ENCODE assay signal across 20 cellular contexts in the genomic region with DNA sequence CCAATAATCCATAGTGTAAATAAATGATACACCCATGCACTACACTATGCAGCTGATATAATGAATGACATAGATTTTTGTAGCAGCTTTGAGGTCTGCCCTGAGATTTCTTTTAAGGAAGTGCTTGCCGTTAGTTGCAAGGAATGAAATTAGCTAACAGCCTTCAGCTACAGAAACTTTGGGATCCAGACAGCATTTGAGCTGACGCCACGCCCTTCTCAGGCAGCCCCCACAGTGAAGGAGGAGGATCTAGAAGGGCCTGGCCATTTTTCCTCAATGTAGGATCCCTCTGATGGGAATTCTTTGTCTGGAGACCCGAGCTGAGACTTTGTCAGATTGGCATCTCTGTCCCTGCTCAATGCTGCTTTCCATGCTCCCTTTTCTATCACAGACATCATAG. TPM values are rescaled to one million over a fixed set of nuclear protein-coding genes. Genes with fewer than 3 reads are reported as not detected.
DNase-seq lines count a peak whose midpoint lies in the region; ATAC-seq, FAIRE-seq and TF ChIP-seq lines count a peak whose summit lies in the region.
"Had no signal": no experiment of that assay in that cellular context is flagged by ENCODE, and none has a peak within 500 bp of the region (broad histone marks: within the 10 kb centered on the region; RNA-seq: fewer than 3 reads in every experiment).

No MANE protein-coding gene starts in this region.

- no peak overlapping the region for H3K4me3 Mint-ChIP-seq in Caco-2 (ENCODE audit: unreplicated experiment)
- H3K4me3 Mint-ChIP-seq: CD4-positive, CD25-positive, alpha-beta regulatory T cell had no signal

- no peaks in the 10 kb centered on the region for H3K79me2 ChIP-seq in HepG2 (ENCODE audit: insufficient read depth, low read length)
- no peaks in the 10 kb centered on the region for H3K79me2 ChIP-seq in K562 (ENCODE audit: control insufficient read depth, insufficient read depth, low read length)
- peaks cover 19% of the 10 kb centered on the region for H3K79me2 ChIP-seq in parathyroid adenoma

- no peak overlapping the region for H3K9ac ChIP-seq in HepG2 (ENCODE audit: insufficient read depth, low read depth, low read length)
- H3K9ac ChIP-seq in K562 (ENCODE audit: insufficient read depth in 1 of 2, low read depth in 2 of 2, low read length in 2 of 2) = no peak overlapping the region
- H3K9ac ChIP-seq in parathyroid adenoma = no peak overlapping the region
- H3K9ac ChIP-seq: SK-N-SH had no signal

- H3K9me1 ChIP-seq in K562 (ENCODE audit: control insufficient read depth, insufficient read depth, low read length) = no peaks in the 10 kb centered on the region

- H4K20me1 ChIP-seq in HepG2 (ENCODE audit: insufficient read depth, low read length) = no peaks in the 10 kb centered on the region
- no peaks in the 10 kb centered on the region for H4K20me1 ChIP-seq in K562 (replicated peaks; ENCODE audit: control insufficient read depth, insufficient read depth, low read length)

- no peaks in the 10 kb centered on the region for H3K36me3 ChIP-seq in right lobe of liver
- no peaks in the 10 kb centered on the region for H3K36me3 ChIP-seq in HepG2 (replicated peaks in 1 of 2; ENCODE audit: control insufficient read depth in 1 of 2, insufficient read depth in 2 of 2, low read length in 2 of 2)
- no peaks in the 10 kb centered on the region for H3K36me3 ChIP-seq in K562 (ENCODE audit: control insufficient read depth, insufficient read depth, low read length)
- no peaks in the 10 kb centered on the region for H3K36me3 ChIP-seq in parathyroid adenoma (ENCODE audit: control insufficient read depth, insufficient read depth, low read length)
- no peaks in the 10 kb centered on the region for H3K36me3 ChIP-seq in vagina
- no peaks in the 10 kb centered on the region for H3K36me3 ChIP-seq in Caco-2 (ENCODE audit: control insufficient read depth, insufficient read depth, low read length)

- TF ChIP-seq RAD21 in HepG2 (CRISPR knock-in tag; IDR thresholded peaks at IDR 0.05) = no peak
- no peak for TF ChIP-seq RAD21 in K562 (CRISPR knock-in tag; conservative IDR thresholded peaks at IDR 0.05 in 1 of 2, IDR thresholded peaks at IDR 0.05 in 1 of 2)

- no peak for ATAC-seq in right lobe of liver
- no peak for ATAC-seq in HepG2
- no peak for ATAC-seq in K562
- ATAC-seq in GM21825 (IDR thresholded peaks at IDR 0.05; ENCODE audit: unreplicated experiment) = no peak

- H3K4me1 Mint-ChIP-seq in Caco-2 (ENCODE audit: low read depth, unreplicated experiment) = no peaks in the 10 kb centered on the region
- H3K4me1 Mint-ChIP-seq: CD4-positive, CD25-positive, alpha-beta regulatory T cell had no signal

- H3K9me3 ChIP-seq in right lobe of liver (no peaks in the 10 kb centered on the region), HepG2 (ENCODE audit: low read length) (no peaks in the 10 kb centered on the region), K562 (replicated peaks; ENCODE audit: control insufficient read depth, insufficient read depth, low read depth, low read length) (no peaks in the 10 kb centered on the region; the same call in 1 of the 2 replicates), parathyroid adenoma (ENCODE audit: control insufficient read depth, low read length) (no peaks in the 10 kb centered on the region), vagina (no peaks in the 10 kb centered on the region), Caco-2 (no peaks in the 10 kb centered on the region)
- H3K9me3 ChIP-seq: SK-N-SH had no signal

- TF ChIP-seq EP300 in HepG2 (IDR thresholded peaks at IDR 0.05; ENCODE audit: low read depth in 2 of 2, low read length in 2 of 2) (no peak), HepG2 (CRISPR knock-in tag; IDR thresholded peaks at IDR 0.05; ENCODE audit: borderline replicate concordance) (no peak), K562 (IDR thresholded peaks at IDR 0.05; ENCODE audit: low read length) (no peak)

- H3K4me1 ChIP-seq in right lobe of liver = peaks cover 0 to 4% (median under 1%) of the 10 kb centered on the region in 4 donors
- no peaks in the 10 kb centered on the region for H3K4me1 ChIP-seq in HepG2 (ENCODE audit: insufficient read depth, low read length)
- peaks cover 0 to 3% of the 10 kb centered on the region in 2 experiments; a peak in 1 of 5 replicates for H3K4me1 ChIP-seq in K562 (replicated peaks in 1 of 2; ENCODE audit: control insufficient read depth in 2 of 2, insufficient read depth in 2 of 2, low read length in 2 of 2)
- H3K4me1 ChIP-seq in parathyroid adenoma = peaks cover 53% of the 10 kb centered on the region
- H3K4me1 ChIP-seq in vagina = peaks cover 9% of the 10 kb centered on the region
- peaks cover 5% of the 10 kb centered on the region for H3K4me1 ChIP-seq in Caco-2

- DNase-seq in right lobe of liver (no peak), HepG2 (ENCODE audit: low spot score) (no peak), K562 (ENCODE audit: extremely low read depth in 1 of 4, low spot score in 3 of 4) (no peak), vagina (ENCODE audit: extremely low spot score in 2 of 2) (no peak), Caco-2 (no peak)
- no peak for DNase-seq in stimulated activated CD4-positive, alpha-beta T cell treated with anti-CD3 and anti-CD28 coated beads, Interleukin-2, amount 100 ng/mL, for 24 hours
- DNase-seq: AML-193; CD4-positive, CD25-positive, alpha-beta regulatory T cell; DMS79; HCEC 1CT; NCI-H1436; NCI-H2029; NCI-H2171; NCI-H446 treated with DMSO at 0.1 percent for 48 hours; NCI-H748 treated with DMSO at 0.1 percent for 48 hours; SK-N-SH had no signal

- in situ Hi-C loops in HepG2 (cut with HindIII; ENCODE audit: extremely low pct_ligation_motif_present, low pct_unique_long_range_greater_than_20kb) = no loop called here
- in situ Hi-C loops in K562 (cut with MboI) = no loop called here

- intact Hi-C loops in right lobe of liver (cut with DNase I) = no loop called here
- intact Hi-C loops in HepG2 (cut with micrococcal nuclease; ENCODE audit: unreplicated experiment) = no loop called here
- intact Hi-C loops in K562 (cut with micrococcal nuclease) = no loop called here
- intact Hi-C loops in vagina (cut with DNase I) = no loop called here
- intact Hi-C loops in Caco-2 (cut with micrococcal nuclease; ENCODE audit: unreplicated experiment) = no loop called here

- peaks cover 6% of the 10 kb centered on the region for H3K27me3 Mint-ChIP-seq in Caco-2 (ENCODE audit: insufficient read depth, unreplicated experiment)
- H3K27me3 Mint-ChIP-seq: CD4-positive, CD25-positive, alpha-beta regulatory T cell had no signal

- peak; percentile 15 for TF ChIP-seq POLR2A in right lobe of liver (IDR thresholded peaks at IDR 0.05)
- no peak for TF ChIP-seq POLR2A in HepG2 (IDR thresholded peaks at IDR 0.05; ENCODE audit: insufficient read depth in 1 of 2, low read depth in 2 of 2, low read length in 2 of 2)
- no peak for TF ChIP-seq POLR2A in K562 (conservative IDR thresholded peaks at IDR 0.05)
- TF ChIP-seq POLR2A in vagina (IDR thresholded peaks at IDR 0.05) = no peak

- H2AFZ ChIP-seq in HepG2 (ENCODE audit: low read length) (no peak overlapping the region), K562 (ENCODE audit: low read depth, low read length) (no peak overlapping the region), parathyroid adenoma (peak overlapping the region; percentile 45)

- FAIRE-seq in HepG2 (lab: Jason Lieb, UNC) (no peak), K562 (lab: Jason Lieb, UNC) (no peak)
- FAIRE-seq: D721Med had no signal

- H3K4me2 ChIP-seq in HepG2 (ENCODE audit: low read depth, low read length) (no peak overlapping the region), K562 (ENCODE audit: insufficient read depth, low read length) (no peak overlapping the region), parathyroid adenoma (ENCODE audit: low read length) (no peak overlapping the region)
- H3K4me2 ChIP-seq: SK-N-SH had no signal

- H3K9me3 Mint-ChIP-seq in Caco-2 (ENCODE audit: unreplicated experiment) = no peaks in the 10 kb centered on the region

- POLR2A ChIA-PET in HepG2 (lab: Yijun Ruan, JAX) = no interaction called here
- POLR2A ChIA-PET in K562 (lab: Yijun Ruan, JAX) = no interaction called here
- POLR2A ChIA-PET in Caco-2 (lab: Charles Lee) = no interaction called here

- TF ChIP-seq CTCF in right lobe of liver (IDR thresholded peaks at IDR 0.05) (no peak), HepG2 (CRISPR knock-in tag; IDR thresholded peaks at IDR 0.05) (no peak), K562 (IDR thresholded peaks at IDR 0.05 in 2 of 3, conservative IDR thresholded peaks at IDR 0.05 in 1 of 3; ENCODE audit: insufficient read depth in 2 of 3, low read depth in 1 of 3, low read length in 3 of 3) (no peak), parathyroid adenoma (IDR thresholded peaks at IDR 0.05) (no peak), vagina (IDR thresholded peaks at IDR 0.05) (no peak), Caco-2 (IDR thresholded peaks at IDR 0.05; ENCODE audit: insufficient read depth in 1 of 2, low read depth in 1 of 2, low read length in 1 of 2, severe bottlenecking in 1 of 2, unreplicated experiment in 1 of 2) (no peak)

- CTCF ChIA-PET in HepG2 (lab: Yijun Ruan, JAX; ENCODE audit: low intra/inter-chr PET ratio, low total read pairs) = no interaction called here
- CTCF ChIA-PET in K562 (lab: Yijun Ruan, JAX; ENCODE audit: low intra/inter-chr PET ratio) = no interaction called here
- CTCF ChIA-PET in Caco-2 (lab: Charles Lee) = no interaction called here

- BruUV-seq in HepG2 (replicated peaks; lab: Mats Ljungman, UMichigan) (no TSS peak), K562 (replicated peaks; lab: Mats Ljungman, UMichigan) (no TSS peak), Caco-2 (replicated peaks; lab: Mats Ljungman, UMichigan) (no TSS peak)

- H3K27ac ChIP-seq in right lobe of liver (no peak overlapping the region), HepG2 (ENCODE audit: extremely low read length, insufficient read depth, low read length) (no peak overlapping the region), K562 (ENCODE audit: extremely low read depth, low read depth, low read length) (no peak overlapping the region), parathyroid adenoma (no peak overlapping the region), vagina (peak overlapping the region; percentile 5)

- no peaks in the 10 kb centered on the region for H3K36me3 Mint-ChIP-seq in Caco-2 (ENCODE audit: insufficient read depth, unreplicated experiment)
- H3K36me3 Mint-ChIP-seq: CD4-positive, CD25-positive, alpha-beta regulatory T cell had no signal

- H3K27me3 ChIP-seq in right lobe of liver (no peaks in the 10 kb centered on the region), HepG2 (ENCODE audit: control insufficient read depth in 1 of 2, insufficient read depth in 2 of 2, low read length in 2 of 2) (peaks cover 2 to 3% of the 10 kb centered on the region in 2 experiments; a peak in 1 of 5 replicates), K562 (ENCODE audit: control insufficient read depth in 2 of 2, insufficient read depth in 2 of 2, low read length in 2 of 2) (no peaks in the 10 kb centered on the region), parathyroid adenoma (ENCODE audit: control insufficient read depth, insufficient read depth, low read length) (no peaks in the 10 kb centered on the region), vagina (no peaks in the 10 kb centered on the region), Caco-2 (replicated peaks; ENCODE audit: control insufficient read depth, insufficient read depth, low read length) (no peaks in the 10 kb centered on the region)

- no peak overlapping the region for H3K27ac Mint-ChIP-seq in Caco-2 (ENCODE audit: unreplicated experiment)
- H3K27ac Mint-ChIP-seq: CD4-positive, CD25-positive, alpha-beta regulatory T cell had no signal

- WGBS in right lobe of liver (ENCODE audit: insufficient coverage, low coverage, low lambda C conversion rate, missing lambda C conversion rate) = 90% methylated on average over 2 of the region's 4 CpGs
- 3% methylated on average over 4 of the region's 4 CpGs for WGBS in HepG2 (ENCODE audit: low lambda C conversion rate)
- 4% methylated on average over 4 of the region's 4 CpGs for WGBS in K562 (ENCODE audit: insufficient coverage, low coverage, missing lambda C conversion rate)

- H3K4me3 ChIP-seq in right lobe of liver (no peak overlapping the region), HepG2 (replicated peaks in 1 of 3; ENCODE audit: insufficient read depth in 1 of 3, low read depth in 2 of 3, low read length in 3 of 3) (no peak overlapping the region), K562 (no peak overlapping the region), parathyroid adenoma (ENCODE audit: low read depth, low read length) (no peak overlapping the region), vagina (no peak overlapping the region), Caco-2 (ENCODE audit: low read depth, low read length) (no peak overlapping the region)

RNA-seq across cellular contexts. Expression of gene PDK4, which starts 6.1 kb away (rescaled TPM):
- total RNA-seq in right lobe of liver (100 to 1,000 TPM in 1 of 6 experiments, 10 to 100 TPM in 4, 1 to 10 TPM in 1; 7.9 to 109 (median 79.0) TPM), HepG2 (2016; rRNA removed; fragmentation: Illumina TruSeq; extraction: Trizol) (not detected in 2 replicates), K562 (2014; rRNA removed) (0.45 TPM in 1 of 2 replicates, not detected in the other), K562 (2014; rRNA removed; fragmentation: Illumina TruSeq; extraction: Trizol) (0.04 and 0.16 TPM in 2 replicates), K562 (2015; rRNA removed; fragmentation: Illumina TruSeq; extraction: Trizol) (0.07 and 0.15 TPM in 2 replicates), K562 (2021) (0.20 and 0.24 TPM in 2 replicates), vagina (399 TPM), Caco-2 (2022) (0.12 and 0.20 TPM in 2 replicates)
- total RNA-seq in HepG2 (2016; cell fraction: cytosol; rRNA removed; fragmentation: Illumina TruSeq; extraction: Trizol; ENCODE audit: low read depth) = not detected in 2 replicates
- not detected in 2 replicates for total RNA-seq in HepG2 (2016; cell fraction: insoluble cytoplasmic fraction; rRNA removed; fragmentation: Illumina TruSeq; extraction: Trizol)
- 0.19 TPM in 1 of 2 replicates, not detected in the other for total RNA-seq in HepG2 (2016; cell fraction: membrane; rRNA removed; fragmentation: Illumina TruSeq; extraction: Trizol)
- not detected in 2 replicates for total RNA-seq in HepG2 (2016; cell fraction: nucleus; rRNA removed; fragmentation: Illumina TruSeq; extraction: Trizol)
- polyA plus RNA-seq in HepG2 (2011; rRNA removed) (0.03 and 0.04 TPM in 2 replicates), K562 (2011; rRNA removed) (0.03 and 0.11 TPM in 2 replicates), K562 (2014; fragmentation: Illumina TruSeq; extraction: Trizol) (0.06 and 0.09 TPM in 2 replicates), K562 (2014; fragmentation: Nextera tagmentation; extraction: Ambion mirVana) (under 1 TPM in 1 of 2 experiments, not detected in 1; 0.03 TPM), K562 (2014; rRNA removed) (0.04 and 0.08 TPM in 2 replicates)
- polyA plus RNA-seq in HepG2 (2011; cell fraction: cytosol; rRNA removed) = 0.03 and 0.05 TPM in 2 replicates
- polyA plus RNA-seq in HepG2 (2011; cell fraction: nucleus; rRNA removed) = not detected in 2 replicates
- polyA plus RNA-seq in HepG2 (2012) = not detected in 2 replicates
- polyA plus RNA-seq in HepG2 (2016; cell fraction: cytosol; fragmentation: Illumina TruSeq; extraction: Trizol; ENCODE audit: low read depth) = not detected in 2 replicates
- 0.05 TPM in 1 of 2 replicates, not detected in the other for polyA plus RNA-seq in HepG2 (2016; cell fraction: insoluble cytoplasmic fraction; fragmentation: Illumina TruSeq; extraction: Trizol; ENCODE audit: low read depth)
- not detected in 2 replicates for polyA plus RNA-seq in HepG2 (2016; cell fraction: membrane; fragmentation: Illumina TruSeq; extraction: Trizol; ENCODE audit: low read depth)
- polyA plus RNA-seq in HepG2 (2016; cell fraction: nucleus; fragmentation: Illumina TruSeq; extraction: Trizol; ENCODE audit: insufficient read depth, low read depth) = not detected in 2 replicates
- 74.9 TPM in 1 of 2 replicates, not detected in the other for polyA minus RNA-seq in HepG2 (2011; rRNA and poly(A)+ RNA removed; ENCODE audit: low replicate concordance)
- 0.30 and 0.88 TPM in 2 replicates for polyA minus RNA-seq in HepG2 (2011; cell fraction: cytosol; rRNA and poly(A)+ RNA removed)
- polyA minus RNA-seq in HepG2 (2011; cell fraction: nucleus; rRNA and poly(A)+ RNA removed) = not detected in 2 replicates
- 0.69 TPM in 1 of 2 replicates, not detected in the other for total RNA-seq in K562 (2011; cell fraction: chromatin; rRNA removed; ENCODE audit: low replicate concordance)
- not detected in 2 replicates for total RNA-seq in K562 (2011; cell fraction: nucleolus; rRNA removed)
- total RNA-seq in K562 (2011; cell fraction: nucleoplasm; rRNA removed) = 0.07 and 0.15 TPM in 2 replicates
- polyA plus RNA-seq in K562 (2011; cell fraction: cytosol; rRNA removed) = 0.03 TPM in 1 of 2 replicates, not detected in the other
- polyA plus RNA-seq in K562 (2011; cell fraction: nucleus; rRNA removed) = 0.06 and 0.17 TPM in 2 replicates
- 0.05 and 0.26 TPM in 2 replicates for polyA plus RNA-seq in K562 (2012)
- 0.14 and 0.21 TPM in 2 replicates for polyA minus RNA-seq in K562 (2011; rRNA and poly(A)+ RNA removed)
- polyA minus RNA-seq in K562 (2011; cell fraction: cytosol; rRNA and poly(A)+ RNA removed) = 0.38 and 2.1 TPM in 2 replicates
- 0.22 and 0.67 TPM in 2 replicates for polyA minus RNA-seq in K562 (2011; cell fraction: nucleus; rRNA and poly(A)+ RNA removed)
- total RNA-seq: CD4-positive, CD25-positive, alpha-beta regulatory T cell; G401 had no signal
- polyA plus RNA-seq: CD4-positive, CD25-positive, alpha-beta regulatory T cell had no signal
